In genomic region chr15:31306426-31307269, GRCh38 we compare ENCODE assay signal across 10 cellular contexts. TPM values are rescaled to one million over a fixed set of nuclear protein-coding genes. Genes with fewer than 3 reads are reported as not detected.
A peak's percentile ranks its signal among the peaks of the same experiment; 100 is the strongest.
DNase-seq lines count a peak whose midpoint lies in the region; ATAC-seq and TF ChIP-seq lines count a peak whose summit lies in the region.
"Had no signal": no experiment of that assay in that cellular context is flagged by ENCODE, and none has a peak within 500 bp of the region (broad histone marks: within the 10 kb centered on the region; RNA-seq: fewer than 3 reads in every experiment).

No MANE protein-coding gene starts in this region.

- POLR2A ChIA-PET in activated CD8-positive, alpha-beta T cell treated with anti-CD3 and anti-CD28 coated beads, Interleukin-2, amount 10 ng/mL, durations not matched to agents 7 days and 5 days (lab: Charles Lee): interaction anchor here (0.5 kb wide), 1 partner anchor 17 kb away, joined by 3 read pairs; no protein-coding TSS in a partner anchor
- POLR2A ChIA-PET in activated CD8-positive, alpha-beta T cell treated with anti-CD3 and anti-CD28 coated beads for 36 hours (lab: Charles Lee): interaction anchor here (0.6 to 0.9 kb wide), 2 partner anchors 17 to 18 kb away, joined by 3 to 4 read pairs; no protein-coding TSS in a partner anchor

- ATAC-seq in activated CD8-positive, alpha-beta T cell treated with anti-CD3 and anti-CD28 coated beads, Interleukin-2, amount 10 ng/mL, durations not matched to agents 7 days and 5 days: no peak
- ATAC-seq in activated CD8-positive, alpha-beta T cell treated with anti-CD3 and anti-CD28 coated beads for 36 hours: no peak
- no peak for ATAC-seq in GM19328 (IDR thresholded peaks at IDR 0.05; ENCODE audit: unreplicated experiment)
- ATAC-seq: A549 had no signal

- no peaks in the 10 kb centered on the region for H3K36me3 Mint-ChIP-seq in activated CD8-positive, alpha-beta T cell treated with anti-CD3 and anti-CD28 coated beads, Interleukin-2, amount 10 ng/mL, durations not matched to agents 7 days and 5 days (ENCODE audit: low read depth)
- no peaks in the 10 kb centered on the region for H3K36me3 Mint-ChIP-seq in activated CD8-positive, alpha-beta T cell treated with anti-CD3 and anti-CD28 coated beads for 36 hours (ENCODE audit: low read depth)
- H3K36me3 Mint-ChIP-seq in type B pancreatic cell (no peaks in the 10 kb centered on the region), CD14-positive monocyte (peaks cover 2 to 3% of the 10 kb centered on the region in 2 donors)

- no peak overlapping the region for H3K27ac Mint-ChIP-seq in activated CD8-positive, alpha-beta T cell treated with anti-CD3 and anti-CD28 coated beads, Interleukin-2, amount 10 ng/mL, durations not matched to agents 7 days and 5 days
- no peak overlapping the region for H3K27ac Mint-ChIP-seq in activated CD8-positive, alpha-beta T cell treated with anti-CD3 and anti-CD28 coated beads for 36 hours
- H3K27ac Mint-ChIP-seq in type B pancreatic cell (no peak overlapping the region), CD14-positive monocyte (no peak overlapping the region)

- H3K4me3 Mint-ChIP-seq in activated CD8-positive, alpha-beta T cell treated with anti-CD3 and anti-CD28 coated beads, Interleukin-2, amount 10 ng/mL, durations not matched to agents 7 days and 5 days: no peak overlapping the region
- no peak overlapping the region for H3K4me3 Mint-ChIP-seq in activated CD8-positive, alpha-beta T cell treated with anti-CD3 and anti-CD28 coated beads for 36 hours
- H3K4me3 Mint-ChIP-seq in type B pancreatic cell: no peak overlapping the region
- no peak overlapping the region for H3K4me3 Mint-ChIP-seq in CD14-positive monocyte

- peak; percentile 15 for DNase-seq in activated CD8-positive, alpha-beta T cell treated with anti-CD3 and anti-CD28 coated beads, Interleukin-2, amount 10 ng/mL, durations not matched to agents 7 days and 5 days
- no peak for DNase-seq in activated CD8-positive, alpha-beta T cell treated with anti-CD3 and anti-CD28 coated beads for 36 hours
- peak; percentile 90 for DNase-seq in iPS-NIHi7 (ENCODE audit: extremely low spot score)
- DNase-seq in type B pancreatic cell (ENCODE audit: extremely low spot score, unreplicated experiment): peak; percentile 67
- no peak for DNase-seq in CD14-positive monocyte (ENCODE audit: low spot score)
- no peak for DNase-seq in AG20443 (ENCODE audit: low spot score)

- peaks cover 7% of the 10 kb centered on the region for H3K27me3 Mint-ChIP-seq in activated CD8-positive, alpha-beta T cell treated with anti-CD3 and anti-CD28 coated beads, Interleukin-2, amount 10 ng/mL, durations not matched to agents 7 days and 5 days (ENCODE audit: low read depth)
- no peaks in the 10 kb centered on the region for H3K27me3 Mint-ChIP-seq in activated CD8-positive, alpha-beta T cell treated with anti-CD3 and anti-CD28 coated beads for 36 hours
- peaks cover 39% of the 10 kb centered on the region for H3K27me3 Mint-ChIP-seq in type B pancreatic cell
- peaks cover 6 to 9% (median 7%) of the 10 kb centered on the region in 3 donors for H3K27me3 Mint-ChIP-seq in CD14-positive monocyte (ENCODE audit: low read depth in 3 of 3)

- CTCF ChIA-PET in activated CD8-positive, alpha-beta T cell treated with anti-CD3 and anti-CD28 coated beads, Interleukin-2, amount 10 ng/mL, durations not matched to agents 7 days and 5 days (lab: Charles Lee): no interaction called here
- CTCF ChIA-PET in activated CD8-positive, alpha-beta T cell treated with anti-CD3 and anti-CD28 coated beads for 36 hours (lab: Charles Lee): no interaction called here

- peak overlapping the region; percentile 94 for H3K27ac ChIP-seq in angular gyrus (ENCODE audit: low read depth, low read length)
- H3K27ac ChIP-seq: psoas muscle had no signal

- no peaks in the 10 kb centered on the region for H3K9me3 Mint-ChIP-seq in activated CD8-positive, alpha-beta T cell treated with anti-CD3 and anti-CD28 coated beads, Interleukin-2, amount 10 ng/mL, durations not matched to agents 7 days and 5 days (ENCODE audit: insufficient read depth)
- no peaks in the 10 kb centered on the region for H3K9me3 Mint-ChIP-seq in activated CD8-positive, alpha-beta T cell treated with anti-CD3 and anti-CD28 coated beads for 36 hours
- no peaks in the 10 kb centered on the region for H3K9me3 Mint-ChIP-seq in type B pancreatic cell
- H3K9me3 Mint-ChIP-seq in CD14-positive monocyte: peaks cover 0 to 3% (median 0%) of the 10 kb centered on the region in 7 donors

- no peak for TF ChIP-seq CTCF in activated CD8-positive, alpha-beta T cell treated with anti-CD3 and anti-CD28 coated beads for 36 hours (IDR thresholded peaks at IDR 0.05)
- no peak for TF ChIP-seq CTCF in type B pancreatic cell (conservative IDR thresholded peaks at IDR 0.05)
- no peak for TF ChIP-seq CTCF in CD14-positive monocyte (IDR thresholded peaks at IDR 0.05)

- intact Hi-C loops in activated CD8-positive, alpha-beta T cell treated with anti-CD3 and anti-CD28 coated beads for 36 hours (cut with micrococcal nuclease): no loop called here
- intact Hi-C loops in CD14-positive monocyte (cut with micrococcal nuclease): no loop called here

- peaks cover 50% of the 10 kb centered on the region for H3K4me1 Mint-ChIP-seq in activated CD8-positive, alpha-beta T cell treated with anti-CD3 and anti-CD28 coated beads, Interleukin-2, amount 10 ng/mL, durations not matched to agents 7 days and 5 days (ENCODE audit: low read depth)
- peaks cover 49% of the 10 kb centered on the region for H3K4me1 Mint-ChIP-seq in activated CD8-positive, alpha-beta T cell treated with anti-CD3 and anti-CD28 coated beads for 36 hours (ENCODE audit: low read depth)
- H3K4me1 Mint-ChIP-seq in type B pancreatic cell (ENCODE audit: unreplicated experiment) (peaks cover 10% of the 10 kb centered on the region), CD14-positive monocyte (peaks cover 50% of the 10 kb centered on the region)

RNA-seq across cellular contexts. Expression of gene KLF13, which starts 20.0 kb away (rescaled TPM):
- 100 to 1,000 TPM; 214 to 215 TPM for total RNA-seq in activated CD8-positive, alpha-beta T cell treated with anti-CD3 and anti-CD28 coated beads, Interleukin-2, amount 10 ng/mL, durations not matched to agents 7 days and 5 days
- 100 to 1,000 TPM; 163 to 175 TPM for total RNA-seq in activated CD8-positive, alpha-beta T cell treated with anti-CD3 and anti-CD28 coated beads for 36 hours
- 38.6 and 58.2 TPM in 2 replicates for total RNA-seq in type B pancreatic cell (ENCODE audit: low replicate concordance)
- 10 to 100 TPM; 22.5 to 28.0 TPM for polyA plus RNA-seq in CD14-positive monocyte

Comparison
In these comparisons a context has a peak if more than half of its experiments do, and no peak if none do; other contexts are left out.
1. DNase-seq: peak in activated CD8-positive, alpha-beta T cell treated with anti-CD3 and anti-CD28 coated beads, Interleukin-2, amount 10 ng/mL, durations not matched to agents 7 days and 5 days (single experiment), iPS-NIHi7 (single experiment) and type B pancreatic cell (single experiment); none in activated CD8-positive, alpha-beta T cell treated with anti-CD3 and anti-CD28 coated beads for 36 hours (single experiment), CD14-positive monocyte (single experiment) and AG20443 (single experiment).